1 cellular context compared by ENCODE assay signal in the genomic region with DNA sequence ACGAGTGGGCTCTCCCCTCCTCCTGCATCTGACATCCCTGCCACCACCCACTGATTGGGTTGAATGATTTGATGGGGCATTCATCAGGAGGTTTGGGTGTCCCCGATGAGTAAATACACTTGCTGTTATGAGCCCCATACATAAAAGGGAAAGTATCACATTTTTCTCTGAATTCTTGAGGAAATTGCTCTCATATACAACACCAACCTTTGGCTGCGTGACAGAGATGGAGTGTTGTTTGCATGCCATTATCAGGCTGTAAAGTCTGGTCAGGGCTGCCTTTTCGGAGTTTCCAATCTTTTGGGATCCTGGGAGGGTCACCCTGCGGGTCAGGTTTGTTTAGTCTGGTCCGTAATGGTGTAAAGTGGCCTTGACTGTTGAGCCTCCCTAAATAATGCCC.
TF ChIP-seq lines count a peak whose summit lies in the region.

No MANE protein-coding gene starts in this region.

TF ChIP-seq in HepG2, 621 proteins besides CTCF, POLR2A, EP300 and RAD21 (continued from another document):
- TF ChIP-seq, protein P1, sequence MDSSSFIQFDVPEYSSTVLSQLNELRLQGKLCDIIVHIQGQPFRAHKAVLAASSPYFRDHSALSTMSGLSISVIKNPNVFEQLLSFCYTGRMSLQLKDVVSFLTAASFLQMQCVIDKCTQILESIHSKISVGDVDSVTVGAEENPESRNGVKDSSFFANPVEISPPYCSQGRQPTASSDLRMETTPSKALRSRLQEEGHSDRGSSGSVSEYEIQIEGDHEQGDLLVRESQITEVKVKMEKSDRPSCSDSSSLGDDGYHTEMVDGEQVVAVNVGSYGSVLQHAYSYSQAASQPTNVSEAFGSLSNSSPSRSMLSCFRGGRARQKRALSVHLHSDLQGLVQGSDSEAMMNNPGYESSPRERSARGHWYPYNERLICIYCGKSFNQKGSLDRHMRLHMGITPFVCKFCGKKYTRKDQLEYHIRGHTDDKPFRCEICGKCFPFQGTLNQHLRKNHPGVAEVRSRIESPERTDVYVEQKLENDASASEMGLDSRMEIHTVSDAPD (CRISPR knock-in tag; IDR thresholded peaks at IDR 0.05), result no peak
- TF ChIP-seq HNF4A (CRISPR knock-in tag; IDR thresholded peaks at IDR 0.05) (peak; percentile 26; the same call in 1 of the 2 replicates), ZKSCAN8 (CRISPR knock-in tag; IDR thresholded peaks at IDR 0.05; ENCODE audit: borderline replicate concordance) (no peak), ZBTB43 (CRISPR knock-in tag; conservative IDR thresholded peaks at IDR 0.05) (no peak), FOXK2 (IDR thresholded peaks at IDR 0.05) (no peak), NR2F6 (IDR thresholded peaks at IDR 0.05) (0 out of 2 replicates have a peak, but pooled peaks have one; percentile 31), NR2F6 (CRISPR knock-in tag; IDR thresholded peaks at IDR 0.05) (no peak), ZNF788 (CRISPR knock-in tag; IDR thresholded peaks at IDR 0.05; ENCODE audit: borderline replicate concordance) (no peak), FOXP4 (CRISPR knock-in tag; IDR thresholded peaks at IDR 0.05) (0 out of 2 replicates have a peak, but pooled peaks have one; percentile 21)
